28 cellular contexts compared by ENCODE assay signal in the genomic region with DNA sequence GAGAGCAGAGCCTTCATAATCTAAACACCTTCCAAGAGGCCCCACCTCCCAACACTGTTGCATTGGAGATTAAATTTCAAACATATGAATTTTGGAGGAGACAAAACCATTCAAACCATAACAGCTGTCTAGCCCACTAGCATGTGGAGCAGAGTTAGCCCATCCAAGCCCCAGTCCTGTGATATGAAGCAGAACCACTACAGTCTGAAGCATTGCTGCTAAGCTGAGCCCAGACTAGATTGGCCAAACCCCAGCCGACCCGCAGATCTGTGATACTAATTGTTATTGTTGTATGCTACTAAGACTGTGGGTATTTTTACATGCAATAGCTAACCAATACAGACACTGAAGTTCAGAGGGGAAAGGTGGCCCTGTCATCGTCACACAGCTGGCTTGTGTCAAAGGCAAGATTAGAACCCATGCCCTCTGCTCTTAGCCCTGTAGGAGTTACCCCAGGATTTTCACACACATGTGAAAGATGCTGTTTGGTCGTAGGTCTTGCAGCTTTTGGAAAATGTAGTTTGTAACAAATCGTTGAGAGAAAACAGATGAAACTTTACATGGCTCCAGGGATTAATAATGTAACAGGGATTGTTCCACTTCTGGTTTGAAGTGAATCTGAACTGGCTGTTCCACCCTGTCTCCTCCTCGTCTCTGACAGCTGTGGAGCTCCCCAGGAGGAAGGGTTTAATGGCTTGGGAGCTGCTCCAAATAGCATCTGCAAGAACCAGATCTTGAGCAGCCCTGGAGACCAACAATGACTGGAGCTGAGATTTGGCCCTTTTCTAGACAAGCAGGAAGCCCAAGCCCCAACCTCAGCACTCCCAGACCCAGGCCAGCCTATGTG.
DNase-seq lines count a peak whose midpoint lies in the region; ATAC-seq and TF ChIP-seq lines count a peak whose summit lies in the region.
"Had no signal": no experiment of that assay in that cellular context is flagged by ENCODE, and none has a peak within 500 bp of the region (broad histone marks: within the 10 kb centered on the region; RNA-seq: fewer than 3 reads in every experiment).

No MANE protein-coding gene starts in this region.

- no peaks in the 10 kb centered on the region for H3K36me3 ChIP-seq in heart left ventricle
- no peaks in the 10 kb centered on the region for H3K36me3 ChIP-seq in sigmoid colon
- H3K36me3 ChIP-seq: adrenal gland, brain microvascular endothelial cell, thoracic aorta had no signal

- TF ChIP-seq EP300 in sigmoid colon (IDR thresholded peaks at IDR 0.05), result no peak

- intact Hi-C loops in activated naive CD4-positive, alpha-beta T cell treated with anti-CD3 and anti-CD28 coated beads for 36 hours (cut with micrococcal nuclease), result no loop called here
- intact Hi-C loops in heart left ventricle (cut with DNase I) (loop anchor here in 1 of 10 donors (10.0 kb wide), 1 partner anchor 96 kb away; no protein-coding TSS in a partner anchor), sigmoid colon (cut with DNase I) (no loop called here)

- TF ChIP-seq POLR2A in heart left ventricle (IDR thresholded peaks at IDR 0.05) (no peak), sigmoid colon (IDR thresholded peaks at IDR 0.05) (no peak)

- DNase-seq in activated naive CD4-positive, alpha-beta T cell treated with anti-CD3 and anti-CD28 coated beads for 36 hours, result no peak
- DNase-seq in activated naive CD4-positive, alpha-beta T cell treated with Interleukin-2 at 50 U/mL for 16 hours, result no peak
- DNase-seq in NCI-H524 (lab: John Stamatoyannopoulos, UW) (peak; percentile 39 to 78), heart left ventricle (peak in 3 of 5 donors; percentile 28 to 47 (median 29)), sigmoid colon (peak; percentile 84), OCI-M2 (lab: John Stamatoyannopoulos, UW; ENCODE audit: unreplicated experiment) (no peak), NCI-H146 treated with DMSO at 0.1 percent for 48 hours (lab: John Stamatoyannopoulos, UW; ENCODE audit: unreplicated experiment) (no peak)
- no peak for DNase-seq in stimulated activated CD4-positive, alpha-beta T cell treated with anti-CD3 and anti-CD28 coated beads, Interleukin-4, amount 100 ng/mL, for 4 hours
- DNase-seq: ACHN; activated CD4-positive, alpha-beta T cell treated with anti-CD3 and anti-CD28 coated beads, Interleukin-2, amount 10 ng/mL, durations not matched to agents 7 days and 5 days; adrenal gland; brain microvascular endothelial cell; Caco-2; DMS79 treated with DMSO at 0.1 percent for 48 hours; GF-D8; Karpas-422; MV-4-11; NCI-H1694; NCI-H2171; NCI-H510A; NK-92 treated with Interleukin-12 subunit alpha and Interleukin-12 subunit beta, amount 100 ng/mL, for 24 hours; SHP77 treated with DMSO at 0.1 percent for 48 hours; stimulated activated CD4-positive, alpha-beta T cell treated with anti-CD3 and anti-CD28 coated beads, Interleukin-15, amount 100 ng/mL, for 24 hours; stimulated activated naive CD4-positive, alpha-beta T cell had no signal

- peak overlapping the region; percentile 65 for H3K27ac Mint-ChIP-seq in activated naive CD4-positive, alpha-beta T cell treated with anti-CD3 and anti-CD28 coated beads for 36 hours
- H3K27ac Mint-ChIP-seq: activated CD4-positive, alpha-beta T cell treated with anti-CD3 and anti-CD28 coated beads, Interleukin-2, amount 10 ng/mL, durations not matched to agents 7 days and 5 days had no signal

- WGBS in heart left ventricle, 4 donors, result 56 to 76% (median 70%) methylated on average over 6 of the region's 6 CpGs
- WGBS in sigmoid colon, 2 donors, result 74 to 82% methylated on average over 6 of the region's 6 CpGs

- no peaks in the 10 kb centered on the region for H3K27me3 Mint-ChIP-seq in activated naive CD4-positive, alpha-beta T cell treated with anti-CD3 and anti-CD28 coated beads for 36 hours (ENCODE audit: low read depth)
- H3K27me3 Mint-ChIP-seq: activated CD4-positive, alpha-beta T cell treated with anti-CD3 and anti-CD28 coated beads, Interleukin-2, amount 10 ng/mL, durations not matched to agents 7 days and 5 days had no signal

- H3K4me3 Mint-ChIP-seq in activated naive CD4-positive, alpha-beta T cell treated with anti-CD3 and anti-CD28 coated beads for 36 hours, result no peak overlapping the region
- H3K4me3 Mint-ChIP-seq: activated CD4-positive, alpha-beta T cell treated with anti-CD3 and anti-CD28 coated beads, Interleukin-2, amount 10 ng/mL, durations not matched to agents 7 days and 5 days; neural crest cell had no signal

- H3K9me3 ChIP-seq in heart left ventricle (peaks cover 0 to 4% (median 0%) of the 10 kb centered on the region in 12 donors), sigmoid colon (no peaks in the 10 kb centered on the region)
- H3K9me3 ChIP-seq: adrenal gland, Caco-2, thoracic aorta had no signal

- peaks cover 0 to 12% (median 0%) of the 10 kb centered on the region in 9 donors for H3K27me3 ChIP-seq in heart left ventricle
- no peaks in the 10 kb centered on the region for H3K27me3 ChIP-seq in sigmoid colon
- H3K27me3 ChIP-seq: brain microvascular endothelial cell had no signal

- H3K9me3 Mint-ChIP-seq in activated naive CD4-positive, alpha-beta T cell treated with anti-CD3 and anti-CD28 coated beads for 36 hours, result peaks cover 6% of the 10 kb centered on the region

- no peak for TF ChIP-seq CTCF in heart left ventricle (IDR thresholded peaks at IDR 0.05)
- no peak for TF ChIP-seq CTCF in sigmoid colon (IDR thresholded peaks at IDR 0.05)

- ATAC-seq in heart left ventricle, result peak; percentile 76 to 86 (median 80)
- ATAC-seq: HepG2 had no signal

- H3K4me1 ChIP-seq in heart left ventricle (peaks cover 0 to 4% (median 0%) of the 10 kb centered on the region in 12 donors), sigmoid colon (peaks cover 0 to 21% (median 12%) of the 10 kb centered on the region in 4 donors)
- H3K4me1 ChIP-seq: adrenal gland, Caco-2, parathyroid adenoma had no signal

- peaks cover 76% of the 10 kb centered on the region for H3K4me1 Mint-ChIP-seq in activated naive CD4-positive, alpha-beta T cell treated with anti-CD3 and anti-CD28 coated beads for 36 hours (ENCODE audit: low read depth)
- H3K4me1 Mint-ChIP-seq: neural crest cell had no signal

- CTCF ChIA-PET in activated naive CD4-positive, alpha-beta T cell treated with anti-CD3 and anti-CD28 coated beads for 36 hours (lab: Charles Lee), result interaction anchor here (0.8 to 1.2 kb wide), 2 partner anchors 9 to 10 kb away, joined by 3 read pairs; no protein-coding TSS in a partner anchor

- H3K4me3 ChIP-seq in heart left ventricle (no peak overlapping the region), sigmoid colon (no peak overlapping the region)
- H3K4me3 ChIP-seq: adrenal gland, thoracic aorta had no signal

- peak overlapping the region in 3 of 12 donors; percentile 13 to 43 (median 34) for H3K27ac ChIP-seq in heart left ventricle
- H3K27ac ChIP-seq in sigmoid colon, result peak overlapping the region in 3 of 4 donors; percentile 39 to 59 (median 49)
- H3K27ac ChIP-seq: adrenal gland, brain microvascular endothelial cell, parathyroid adenoma, thoracic aorta had no signal

- H3K36me3 Mint-ChIP-seq in activated naive CD4-positive, alpha-beta T cell treated with anti-CD3 and anti-CD28 coated beads for 36 hours (ENCODE audit: low read depth), result peaks cover 37% of the 10 kb centered on the region

Comparison
In these comparisons a context has a peak if more than half of its experiments do, and no peak if none do; other contexts are left out.
1. DNase-seq: peak in NCI-H524 (2 of 2), heart left ventricle (3 of 5) and sigmoid colon (single experiment); none in activated naive CD4-positive, alpha-beta T cell treated with anti-CD3 and anti-CD28 coated beads for 36 hours (single experiment), activated naive CD4-positive, alpha-beta T cell treated with Interleukin-2 at 50 U/mL for 16 hours (single experiment), OCI-M2 (single experiment), stimulated activated CD4-positive, alpha-beta T cell treated with anti-CD3 and anti-CD28 coated beads, Interleukin-4, amount 100 ng/mL, for 4 hours (0 of 2) and NCI-H146 treated with DMSO at 0.1 percent for 48 hours (single experiment).